In the genomic region with DNA sequence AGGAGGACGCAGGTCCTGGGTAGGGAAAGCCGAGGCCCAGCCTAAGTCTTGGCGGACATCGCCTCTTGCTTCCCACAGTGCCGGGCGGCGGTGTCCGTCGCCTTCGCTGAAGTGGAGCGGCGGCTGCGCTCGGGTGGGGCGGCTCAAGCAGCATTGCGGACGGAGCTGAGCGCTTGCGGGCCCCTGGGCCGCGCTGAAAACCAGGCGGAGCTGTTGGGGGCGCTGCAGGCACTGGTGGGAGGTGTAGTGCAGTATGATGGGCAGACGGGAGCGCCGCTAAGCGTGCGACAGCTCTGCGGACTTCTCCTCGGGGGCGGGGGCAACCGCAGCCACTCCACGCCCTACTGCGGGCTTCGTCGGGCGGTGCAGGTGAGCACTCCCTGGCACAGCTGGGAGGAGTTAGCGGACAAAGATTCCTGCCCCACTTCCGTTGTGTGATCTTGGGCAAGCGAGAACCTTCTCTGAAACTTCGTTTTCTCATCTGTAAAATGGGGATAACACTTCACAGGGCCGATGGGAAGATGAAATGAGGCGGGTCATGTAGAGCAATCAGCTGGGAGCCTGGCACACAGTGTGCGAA, we compare ENCODE assay signal across 8 cellular contexts. TPM values are rescaled to one million over a fixed set of nuclear protein-coding genes. Genes with fewer than 3 reads are reported as not detected.
DNase-seq lines count a peak whose midpoint lies in the region; ATAC-seq and TF ChIP-seq lines count a peak whose summit lies in the region.

No MANE protein-coding gene starts in this region.

- H3K27me3 ChIP-seq in CD4-positive, alpha-beta T cell (ENCODE audit: control insufficient read depth, insufficient read depth, low read length), result peaks cover 63% of the 10 kb centered on the region
- H3K27me3 ChIP-seq in OCI-LY1 (ENCODE audit: insufficient read depth, low read length) (no peaks in the 10 kb centered on the region), upper lobe of right lung (peaks cover 40% of the 10 kb centered on the region)

- H3K9me2 ChIP-seq in OCI-LY1 (ENCODE audit: low read depth, low read length), result no peaks in the 10 kb centered on the region

- peak overlapping the region; percentile 83 for H3K4me3 Mint-ChIP-seq in CD4-positive, alpha-beta T cell
- peak overlapping the region; percentile 82 for H3K4me3 Mint-ChIP-seq in osteocyte (ENCODE audit: unreplicated experiment)

- H3K4me1 ChIP-seq in OCI-LY1 (ENCODE audit: insufficient read depth, low read length, severe bottlenecking), result peaks cover 17% of the 10 kb centered on the region
- H3K4me1 ChIP-seq in upper lobe of right lung, result no peaks in the 10 kb centered on the region

- ATAC-seq in CD4-positive, alpha-beta T cell (ENCODE audit: poor library complexity), result peak; percentile 87
- peak; percentile 88 for ATAC-seq in GM19351 (IDR thresholded peaks at IDR 0.05; ENCODE audit: unreplicated experiment)
- ATAC-seq in HG03460 (IDR thresholded peaks at IDR 0.05; ENCODE audit: unreplicated experiment), result peak; percentile 82
- ATAC-seq in upper lobe of right lung, result peak; percentile 94

- H3K36me3 ChIP-seq in OCI-LY1 (ENCODE audit: insufficient read depth, low read length), result no peaks in the 10 kb centered on the region
- no peaks in the 10 kb centered on the region for H3K36me3 ChIP-seq in upper lobe of right lung

- no peaks in the 10 kb centered on the region for H3K9me3 Mint-ChIP-seq in CD4-positive, alpha-beta T cell
- no peaks in the 10 kb centered on the region for H3K9me3 Mint-ChIP-seq in osteocyte (ENCODE audit: unreplicated experiment)

- H3F3A ChIP-seq in OCI-LY1 (ENCODE audit: insufficient read depth, low read length), result no peaks in the 10 kb centered on the region

- intact Hi-C loops in CD4-positive, alpha-beta T cell (cut with DNase I, micrococcal nuclease), result no loop called here
- intact Hi-C loops in upper lobe of right lung (cut with DNase I), result no loop called here

- no peaks in the 10 kb centered on the region for H3K9me3 ChIP-seq in CD4-positive, alpha-beta T cell (ENCODE audit: control insufficient read depth, low read length)
- no peaks in the 10 kb centered on the region for H3K9me3 ChIP-seq in OCI-LY1 (ENCODE audit: low read length)
- no peaks in the 10 kb centered on the region for H3K9me3 ChIP-seq in upper lobe of right lung

- peak overlapping the region; percentile 71 for H3K4me3 ChIP-seq in OCI-LY1 (ENCODE audit: low read depth, low read length, poor library complexity, severe bottlenecking)
- peak overlapping the region; percentile 57 for H3K4me3 ChIP-seq in fibroblast of pulmonary artery (replicated peaks; ENCODE audit: low read depth, low read length)
- H3K4me3 ChIP-seq in upper lobe of right lung, result peak overlapping the region; percentile 60

- TF ChIP-seq CTCF in CD4-positive, alpha-beta T cell (IDR thresholded peaks at IDR 0.05), result peak; percentile 44
- TF ChIP-seq CTCF in OCI-LY1 (IDR thresholded peaks at IDR 0.05; ENCODE audit: low read length), result peak; percentile 67
- TF ChIP-seq CTCF in fibroblast of pulmonary artery (IDR thresholded peaks at IDR 0.05; ENCODE audit: low read length, missing control alignments), result peak; percentile 23
- peak; percentile 49 for TF ChIP-seq CTCF in osteocyte (IDR thresholded peaks at IDR 0.05)
- TF ChIP-seq CTCF in upper lobe of right lung (IDR thresholded peaks at IDR 0.05), result peak; percentile 41

- H3K36me3 Mint-ChIP-seq in CD4-positive, alpha-beta T cell (ENCODE audit: low read depth), result no peaks in the 10 kb centered on the region
- H3K36me3 Mint-ChIP-seq in osteocyte (ENCODE audit: unreplicated experiment), result no peaks in the 10 kb centered on the region

- DNase-seq in CD4-positive, alpha-beta T cell, result peak; percentile 29 to 68 (median 41)
- peak; percentile 79 to 86 for DNase-seq in activated T-cell treated with anti-CD3 and anti-CD28 coated beads, Interleukin-2, amount 50 U/mL, for 48 hours
- DNase-seq in fibroblast of pulmonary artery (ENCODE audit: low read depth), result peak; percentile 62
- DNase-seq in osteocyte (ENCODE audit: extremely low spot score, unreplicated experiment), result no peak
- peak; percentile 94 for DNase-seq in upper lobe of right lung

- no peak overlapping the region for H3K27ac Mint-ChIP-seq in CD4-positive, alpha-beta T cell
- no peak overlapping the region for H3K27ac Mint-ChIP-seq in osteocyte (ENCODE audit: unreplicated experiment)

- peaks cover 75% of the 10 kb centered on the region for H3K27me3 Mint-ChIP-seq in CD4-positive, alpha-beta T cell
- peaks cover 71% of the 10 kb centered on the region for H3K27me3 Mint-ChIP-seq in osteocyte (ENCODE audit: unreplicated experiment)

- peaks cover 18% of the 10 kb centered on the region for H3K4me1 Mint-ChIP-seq in CD4-positive, alpha-beta T cell (ENCODE audit: low read depth)
- peaks cover 9% of the 10 kb centered on the region for H3K4me1 Mint-ChIP-seq in osteocyte (ENCODE audit: unreplicated experiment)

- POLR2A ChIA-PET in CD4-positive, alpha-beta T cell (lab: Charles Lee), result interaction anchor here (0.5 to 1.5 kb wide), 9 partner anchors 17 to 1079 kb away, joined by 3 to 5 read pairs (median 3); a partner anchor contains a TSS

- no peak overlapping the region for H2AFZ ChIP-seq in OCI-LY1 (ENCODE audit: low read length)

- CTCF ChIA-PET in CD4-positive, alpha-beta T cell (lab: Charles Lee), result interaction anchor here (0.6 to 1.4 kb wide), 6 partner anchors 15 to 1258 kb away, joined by 3 to 7 read pairs (median 3); no protein-coding TSS in a partner anchor

- no peak overlapping the region for H3K27ac ChIP-seq in CD4-positive, alpha-beta T cell (ENCODE audit: low read depth, low read length)
- H3K27ac ChIP-seq in OCI-LY1 (ENCODE audit: low read depth, low read length, poor library complexity, severe bottlenecking) (no peak overlapping the region), upper lobe of right lung (peak overlapping the region; percentile 84)

- no peaks in the 10 kb centered on the region for H3K79me2 ChIP-seq in OCI-LY1 (ENCODE audit: insufficient read depth, low read length)

- H3K9ac ChIP-seq in OCI-LY1 (ENCODE audit: low read length), result peak overlapping the region; percentile 47; the same call in 1 of the 2 replicates

- no peaks in the 10 kb centered on the region for H4K20me1 ChIP-seq in OCI-LY1 (ENCODE audit: insufficient read depth, low read length)

- peak overlapping the region; percentile 66 for H3K4me2 ChIP-seq in OCI-LY1 (ENCODE audit: low read length)

RNA-seq across cellular contexts. Expression of a gene that starts 4.3 kb away (rescaled TPM):
- under 1 TPM; 0.69 to 0.98 TPM for total RNA-seq in CD4-positive, alpha-beta T cell
- not detected in 2 replicates for total RNA-seq in osteocyte
- 15.1 TPM for total RNA-seq in upper lobe of right lung
